ENCODE assay signal across 1 cellular context in the genomic region with DNA sequence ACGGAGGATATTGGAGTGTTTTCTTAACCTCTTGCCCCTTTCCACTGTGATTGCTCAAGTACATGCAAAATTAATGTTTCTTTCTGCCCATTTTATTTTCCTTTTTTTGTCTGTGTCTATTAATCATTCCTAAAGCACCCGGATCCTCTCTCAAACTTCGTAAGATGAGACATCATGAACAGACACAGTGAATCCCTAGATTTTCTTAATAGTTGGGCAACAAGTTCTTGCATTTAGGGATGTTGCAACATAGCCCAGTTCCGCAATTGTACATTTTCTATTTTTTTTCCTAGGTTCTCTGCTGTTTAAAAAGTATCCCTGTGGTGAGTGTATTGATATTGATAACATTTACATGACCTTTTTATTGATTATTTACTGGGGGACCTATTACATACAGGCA.
TF ChIP-seq lines count a peak whose summit lies in the region.

No MANE protein-coding gene starts in this region.

TF ChIP-seq in GM23338, 12 proteins besides CTCF, POLR2A, EP300 and RAD21 (continued from another document):
- TF ChIP-seq, protein P1, sequence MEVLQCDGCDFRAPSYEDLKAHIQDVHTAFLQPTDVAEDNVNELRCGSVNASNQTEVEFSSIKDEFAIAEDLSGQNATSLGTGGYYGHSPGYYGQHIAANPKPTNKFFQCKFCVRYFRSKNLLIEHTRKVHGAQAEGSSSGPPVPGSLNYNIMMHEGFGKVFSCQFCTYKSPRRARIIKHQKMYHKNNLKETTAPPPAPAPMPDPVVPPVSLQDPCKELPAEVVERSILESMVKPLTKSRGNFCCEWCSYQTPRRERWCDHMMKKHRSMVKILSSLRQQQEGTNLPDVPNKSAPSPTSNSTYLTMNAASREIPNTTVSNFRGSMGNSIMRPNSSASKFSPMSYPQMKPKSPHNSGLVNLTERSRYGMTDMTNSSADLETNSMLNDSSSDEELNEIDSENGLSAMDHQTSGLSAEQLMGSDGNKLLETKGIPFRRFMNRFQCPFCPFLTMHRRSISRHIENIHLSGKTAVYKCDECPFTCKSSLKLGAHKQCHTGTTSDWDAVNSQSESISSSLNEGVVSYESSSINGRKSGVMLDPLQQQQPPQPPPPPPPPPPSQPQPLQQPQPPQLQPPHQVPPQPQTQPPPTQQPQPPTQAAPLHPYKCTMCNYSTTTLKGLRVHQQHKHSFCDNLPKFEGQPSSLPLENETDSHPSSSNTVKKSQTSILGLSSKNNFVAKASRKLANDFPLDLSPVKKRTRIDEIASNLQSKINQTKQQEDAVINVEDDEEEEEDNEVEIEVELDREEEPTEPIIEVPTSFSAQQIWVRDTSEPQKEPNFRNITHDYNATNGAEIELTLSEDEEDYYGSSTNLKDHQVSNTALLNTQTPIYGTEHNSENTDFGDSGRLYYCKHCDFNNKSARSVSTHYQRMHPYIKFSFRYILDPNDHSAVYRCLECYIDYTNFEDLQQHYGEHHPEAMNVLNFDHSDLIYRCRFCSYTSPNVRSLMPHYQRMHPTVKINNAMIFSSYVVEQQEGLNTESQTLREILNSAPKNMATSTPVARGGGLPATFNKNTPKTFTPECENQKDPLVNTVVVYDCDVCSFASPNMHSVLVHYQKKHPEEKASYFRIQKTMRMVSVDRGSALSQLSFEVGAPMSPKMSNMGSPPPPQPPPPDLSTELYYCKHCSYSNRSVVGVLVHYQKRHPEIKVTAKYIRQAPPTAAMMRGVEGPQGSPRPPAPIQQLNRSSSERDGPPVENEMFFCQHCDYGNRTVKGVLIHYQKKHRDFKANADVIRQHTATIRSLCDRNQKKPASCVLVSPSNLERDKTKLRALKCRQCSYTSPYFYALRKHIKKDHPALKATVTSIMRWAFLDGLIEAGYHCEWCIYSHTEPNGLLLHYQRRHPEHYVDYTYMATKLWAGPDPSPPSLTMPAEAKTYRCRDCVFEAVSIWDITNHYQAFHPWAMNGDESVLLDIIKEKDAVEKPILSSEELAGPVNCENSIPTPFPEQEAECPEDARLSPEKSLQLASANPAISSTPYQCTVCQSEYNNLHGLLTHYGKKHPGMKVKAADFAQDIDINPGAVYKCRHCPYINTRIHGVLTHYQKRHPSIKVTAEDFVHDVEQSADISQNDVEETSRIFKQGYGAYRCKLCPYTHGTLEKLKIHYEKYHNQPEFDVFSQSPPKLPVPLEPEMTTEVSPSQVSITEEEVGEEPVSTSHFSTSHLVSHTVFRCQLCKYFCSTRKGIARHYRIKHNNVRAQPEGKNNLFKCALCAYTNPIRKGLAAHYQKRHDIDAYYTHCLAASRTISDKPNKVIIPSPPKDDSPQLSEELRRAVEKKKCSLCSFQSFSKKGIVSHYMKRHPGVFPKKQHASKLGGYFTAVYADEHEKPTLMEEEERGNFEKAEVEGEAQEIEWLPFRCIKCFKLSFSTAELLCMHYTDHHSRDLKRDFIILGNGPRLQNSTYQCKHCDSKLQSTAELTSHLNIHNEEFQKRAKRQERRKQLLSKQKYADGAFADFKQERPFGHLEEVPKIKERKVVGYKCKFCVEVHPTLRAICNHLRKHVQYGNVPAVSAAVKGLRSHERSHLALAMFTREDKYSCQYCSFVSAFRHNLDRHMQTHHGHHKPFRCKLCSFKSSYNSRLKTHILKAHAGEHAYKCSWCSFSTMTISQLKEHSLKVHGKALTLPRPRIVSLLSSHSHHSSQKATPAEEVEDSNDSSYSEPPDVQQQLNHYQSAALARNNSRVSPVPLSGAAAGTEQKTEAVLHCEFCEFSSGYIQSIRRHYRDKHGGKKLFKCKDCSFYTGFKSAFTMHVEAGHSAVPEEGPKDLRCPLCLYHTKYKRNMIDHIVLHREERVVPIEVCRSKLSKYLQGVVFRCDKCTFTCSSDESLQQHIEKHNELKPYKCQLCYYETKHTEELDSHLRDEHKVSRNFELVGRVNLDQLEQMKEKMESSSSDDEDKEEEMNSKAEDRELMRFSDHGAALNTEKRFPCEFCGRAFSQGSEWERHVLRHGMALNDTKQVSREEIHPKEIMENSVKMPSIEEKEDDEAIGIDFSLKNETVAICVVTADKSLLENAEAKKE (CRISPR knock-in tag; IDR thresholded peaks at IDR 0.05): no peak
- TF ChIP-seq EZH2 (IDR thresholded peaks at IDR 0.05; ENCODE audit: low read depth, unreplicated experiment) (no peak), ZNF114 (CRISPR knock-in tag; IDR thresholded peaks at IDR 0.05) (no peak), JUNB (IDR thresholded peaks at IDR 0.05; ENCODE audit: unreplicated experiment) (no peak), NANOG (IDR thresholded peaks at IDR 0.05; ENCODE audit: borderline replicate concordance) (no peak)
